ENCODE assay signal across 8 cellular contexts in the genomic region with DNA sequence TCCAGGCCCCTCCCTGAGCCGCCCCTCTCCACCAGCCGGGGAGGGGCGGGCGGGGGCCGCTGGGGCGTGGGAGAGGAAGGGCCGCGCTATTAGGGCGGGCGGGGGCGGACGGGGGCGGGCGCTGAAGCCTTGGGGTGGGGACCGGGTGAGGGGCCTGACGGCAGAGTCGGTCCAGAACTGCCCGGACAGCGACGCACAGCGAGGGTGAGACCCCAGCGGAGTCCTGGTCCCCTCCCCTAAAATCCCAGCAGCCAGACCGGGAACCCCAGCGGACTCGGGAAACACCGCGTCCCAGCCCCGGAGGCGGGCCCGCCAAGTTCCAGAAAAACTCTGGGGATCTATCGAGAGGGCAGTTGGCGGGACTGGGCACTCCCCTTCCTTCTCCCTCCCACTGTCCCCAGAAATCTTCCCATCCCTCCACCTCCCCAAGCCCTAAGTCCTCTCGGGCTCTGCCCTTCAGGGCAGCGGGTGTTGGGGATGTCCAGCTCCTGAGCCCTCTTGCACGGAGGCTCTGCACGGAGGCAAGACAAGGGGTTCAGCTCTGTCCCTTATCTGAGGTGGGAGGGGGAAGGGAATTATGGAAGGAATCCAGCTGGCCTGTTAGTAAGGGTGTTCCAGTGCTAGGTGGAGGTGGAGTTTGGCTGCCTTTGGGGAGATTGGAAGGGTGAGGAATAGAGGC. TPM values are rescaled to one million over a fixed set of nuclear protein-coding genes. Genes with fewer than 3 reads are reported as not detected.
DNase-seq lines count a peak whose midpoint lies in the region; ATAC-seq and TF ChIP-seq lines count a peak whose summit lies in the region.

A gene with protein sequence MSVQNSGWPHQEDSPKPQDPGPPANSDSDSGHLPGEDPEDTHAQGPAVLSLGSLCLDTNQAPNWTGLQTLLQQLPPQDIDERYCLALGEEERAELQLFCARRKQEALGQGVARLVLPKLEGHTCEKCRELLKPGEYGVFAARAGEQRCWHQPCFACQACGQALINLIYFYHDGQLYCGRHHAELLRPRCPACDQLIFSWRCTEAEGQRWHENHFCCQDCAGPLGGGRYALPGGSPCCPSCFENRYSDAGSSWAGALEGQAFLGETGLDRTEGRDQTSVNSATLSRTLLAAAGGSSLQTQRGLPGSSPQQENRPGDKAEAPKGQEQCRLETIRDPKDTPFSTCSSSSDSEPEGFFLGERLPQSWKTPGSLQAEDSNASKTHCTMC (plus strand): TSS at position 160 of the 679 bp plus-strand sequence. CDS start 2,692 bp downstream, outside the sequence.

- H3K36me3 Mint-ChIP-seq in activated CD8-positive, alpha-beta T cell treated with anti-CD3 and anti-CD28 coated beads for 36 hours (ENCODE audit: low read depth): no peaks in the 10 kb centered on the region
- peaks cover 2% of the 10 kb centered on the region for H3K36me3 Mint-ChIP-seq in osteocyte (ENCODE audit: unreplicated experiment)

- H3K27me3 Mint-ChIP-seq in activated CD8-positive, alpha-beta T cell treated with anti-CD3 and anti-CD28 coated beads for 36 hours: peaks cover 6% of the 10 kb centered on the region
- no peaks in the 10 kb centered on the region for H3K27me3 Mint-ChIP-seq in osteocyte (ENCODE audit: unreplicated experiment)

- intact Hi-C loops in activated CD8-positive, alpha-beta T cell treated with anti-CD3 and anti-CD28 coated beads for 36 hours (cut with micrococcal nuclease): loop anchor here (10.0 kb wide), 1 partner anchor 144 kb away; a partner anchor contains a TSS

- H3K27ac ChIP-seq in C4-2B: peak within 1 kb of the TSS; percentile 80

- POLR2A ChIA-PET in activated CD8-positive, alpha-beta T cell treated with anti-CD3 and anti-CD28 coated beads for 36 hours (lab: Charles Lee): no interaction called here

- peak within 1 kb of the TSS; percentile 83 for H3K4me3 Mint-ChIP-seq in activated CD8-positive, alpha-beta T cell treated with anti-CD3 and anti-CD28 coated beads for 36 hours
- peak within 1 kb of the TSS; percentile 89 for H3K4me3 Mint-ChIP-seq in osteocyte (ENCODE audit: unreplicated experiment)

- peak; percentile 8 for ATAC-seq in HG02885 (IDR thresholded peaks at IDR 0.05; ENCODE audit: poor library complexity, unreplicated experiment)
- ATAC-seq in activated CD8-positive, alpha-beta T cell treated with anti-CD3 and anti-CD28 coated beads for 36 hours: no peak
- ATAC-seq in activated CD4-positive, CD25-positive, alpha-beta regulatory T cell treated with anti-CD3 and anti-CD28 coated beads, Interleukin-2, amount 50 U/mL, for 24 hours: no peak

- CTCF ChIA-PET in activated CD8-positive, alpha-beta T cell treated with anti-CD3 and anti-CD28 coated beads for 36 hours (lab: Charles Lee): interaction anchor here (1.1 to 12.8 kb wide), 6 partner anchors 8 to 324 kb away, joined by 3 to 214 read pairs (median 5); a partner anchor contains a TSS

- H3K27ac Mint-ChIP-seq in activated CD8-positive, alpha-beta T cell treated with anti-CD3 and anti-CD28 coated beads for 36 hours: peak within 1 kb of the TSS; percentile 42
- peak within 1 kb of the TSS; percentile 78 for H3K27ac Mint-ChIP-seq in osteocyte (ENCODE audit: unreplicated experiment)

- peaks cover 18% of the 10 kb centered on the region for H3K4me1 Mint-ChIP-seq in activated CD8-positive, alpha-beta T cell treated with anti-CD3 and anti-CD28 coated beads for 36 hours (ENCODE audit: low read depth)
- H3K4me1 Mint-ChIP-seq in osteocyte (ENCODE audit: unreplicated experiment): peaks cover 24% of the 10 kb centered on the region

- H3K9me3 Mint-ChIP-seq in activated CD8-positive, alpha-beta T cell treated with anti-CD3 and anti-CD28 coated beads for 36 hours: no peaks in the 10 kb centered on the region
- no peaks in the 10 kb centered on the region for H3K9me3 Mint-ChIP-seq in osteocyte (ENCODE audit: unreplicated experiment)

- no peak for TF ChIP-seq CTCF in C4-2B (conservative IDR thresholded peaks at IDR 0.05)
- no peak for TF ChIP-seq CTCF in activated CD8-positive, alpha-beta T cell treated with anti-CD3 and anti-CD28 coated beads for 36 hours (IDR thresholded peaks at IDR 0.05)
- TF ChIP-seq CTCF in osteocyte (IDR thresholded peaks at IDR 0.05): no peak

- no peak for DNase-seq in activated CD8-positive, alpha-beta T cell treated with anti-CD3 and anti-CD28 coated beads for 36 hours
- DNase-seq in glomerular visceral epithelial cell (ENCODE audit: extremely low spot score) (peak; percentile 34), osteocyte (ENCODE audit: extremely low spot score, unreplicated experiment) (no peak), islet precursor cell (no peak)
- DNase-seq in activated CD4-positive, alpha-beta T cell treated with anti-CD3 and anti-CD28 coated beads, Interleukin-2, amount 50 U/mL, for 48 hours: no peak

RNA-seq across cellular contexts. Expression of the gene that starts here (rescaled TPM):
- total RNA-seq in activated CD8-positive, alpha-beta T cell treated with anti-CD3 and anti-CD28 coated beads for 36 hours: not detected
- 1.9 and 2.3 TPM in 2 replicates for total RNA-seq in osteocyte
